Comparison of ENCODE assay signal across 8 cellular contexts in genomic region chr3:99638244-99638948, GRCh38. TPM values are rescaled to one million over a fixed set of nuclear protein-coding genes. Genes with fewer than 3 reads are reported as not detected.
A peak's percentile ranks its signal among the peaks of the same experiment; 100 is the strongest.
DNase-seq lines count a peak whose midpoint lies in the region; ATAC-seq and TF ChIP-seq lines count a peak whose summit lies in the region.

Gene COL8A1 (plus strand): TSS chr3:99638594. CDS start chr3:99790683, 152,089 bp downstream.

- no peaks in the 10 kb centered on the region for H3K9me3 ChIP-seq in CD4-positive, alpha-beta T cell (ENCODE audit: control insufficient read depth, low read length)
- H3K9me3 ChIP-seq in aorta (ENCODE audit: control insufficient read depth, low read length) (no peaks in the 10 kb centered on the region), OCI-LY7 (ENCODE audit: low read length) (no peaks in the 10 kb centered on the region)

- intact Hi-C loops in CD4-positive, alpha-beta T cell (cut with DNase I, micrococcal nuclease) = no loop called here
- intact Hi-C loops in aorta (cut with DNase I) = loop anchor here (5.0 to 10.0 kb wide), 9 partner anchors 49 to 734 kb away; partner anchors contain the start of gene DCBLD2 (in 1 of the 2)
- intact Hi-C loops in OCI-LY7 (cut with micrococcal nuclease; ENCODE audit: unreplicated experiment) = no loop called here

- peak within 1 kb of the TSS; percentile 87 to 91 for H3K4me3 ChIP-seq in aorta (ENCODE audit: low read length in 2 of 2)
- H3K4me3 ChIP-seq in OCI-LY7 (ENCODE audit: low read depth, low read length, poor library complexity, severe bottlenecking) = no peak within 1 kb of the TSS

- no peaks in the 10 kb centered on the region for H3K9me3 Mint-ChIP-seq in CD4-positive, alpha-beta T cell

- no peaks in the 10 kb centered on the region for H3K36me3 Mint-ChIP-seq in CD4-positive, alpha-beta T cell (ENCODE audit: low read depth)

- in situ Hi-C loops in endometrial microvascular endothelial cells (cut with HindIII; ENCODE audit: inconsistent ontology term, low pct_unique_long_range_greater_than_20kb, low sequenced_read_pairs) = no loop called here

- no peak for TF ChIP-seq CTCF in CD4-positive, alpha-beta T cell (IDR thresholded peaks at IDR 0.05)
- TF ChIP-seq CTCF in OCI-LY7 (conservative IDR thresholded peaks at IDR 0.05; ENCODE audit: low read length) = no peak
- TF ChIP-seq CTCF in GM20000 (IDR thresholded peaks at IDR 0.05; ENCODE audit: extremely low read depth, missing control alignments) = no peak

- WGBS in aorta, 2 donors = 5% methylated on average over 24 of the region's 24 CpGs

- no peak within 1 kb of the TSS for H3K4me2 ChIP-seq in OCI-LY7 (ENCODE audit: low read length)

- peaks cover 15% of the 10 kb centered on the region for H3K4me1 Mint-ChIP-seq in CD4-positive, alpha-beta T cell (ENCODE audit: low read depth)

- no peaks in the 10 kb centered on the region for H3K79me2 ChIP-seq in OCI-LY7 (ENCODE audit: insufficient read depth, low read depth, low read length)

- no peak within 1 kb of the TSS for H3K27ac ChIP-seq in CD4-positive, alpha-beta T cell (ENCODE audit: low read depth, low read length)
- H3K27ac ChIP-seq in aorta (ENCODE audit: low read depth in 1 of 2, low read length in 2 of 2) = peak within 1 kb of the TSS; percentile 86 to 89
- H3K27ac ChIP-seq in OCI-LY7 (ENCODE audit: low read depth, low read length, poor library complexity, severe bottlenecking) = no peak within 1 kb of the TSS

- H3K27me3 Mint-ChIP-seq in CD4-positive, alpha-beta T cell = peaks cover 92% of the 10 kb centered on the region

- peak within 1 kb of the TSS; percentile 67 for H3K4me3 Mint-ChIP-seq in CD4-positive, alpha-beta T cell

- H3K36me3 ChIP-seq in aorta (ENCODE audit: control insufficient read depth in 1 of 2, insufficient read depth in 2 of 2, low read length in 1 of 2) (peaks cover 2% of the 10 kb centered on the region in 2 donors), OCI-LY7 (ENCODE audit: insufficient read depth, low read length) (no peaks in the 10 kb centered on the region)

- no peaks in the 10 kb centered on the region for H3K9me2 ChIP-seq in OCI-LY7 (ENCODE audit: insufficient read depth, low read length)

- no peak within 1 kb of the TSS for H3K27ac Mint-ChIP-seq in CD4-positive, alpha-beta T cell

- no peak for ATAC-seq in CD4-positive, alpha-beta T cell (ENCODE audit: poor library complexity)
- ATAC-seq in aorta (ENCODE audit: low FRiP score) (peak; percentile 90), GM18498 (IDR thresholded peaks at IDR 0.05; ENCODE audit: unreplicated experiment) (no peak)

- H3K4me1 ChIP-seq in aorta (ENCODE audit: control insufficient read depth in 1 of 2, insufficient read depth in 2 of 2, low read length in 2 of 2) (peaks cover 3 to 6% of the 10 kb centered on the region in 2 donors), OCI-LY7 (ENCODE audit: insufficient read depth, low read length, poor library complexity, severe bottlenecking) (no peaks in the 10 kb centered on the region)

- no TSS peak for BruUV-seq in OCI-LY7 (replicated peaks; lab: Mats Ljungman, UMichigan)

- no peak for DNase-seq in CD4-positive, alpha-beta T cell
- DNase-seq in NCI-H226 (peak; percentile 75), mesenteric fat pad (ENCODE audit: low spot score) (no peak), aorta (peak; percentile 91 to 93), OCI-LY7 (ENCODE audit: low spot score) (no peak), GM20000 (ENCODE audit: low spot score) (no peak)

- CTCF ChIA-PET in CD4-positive, alpha-beta T cell (lab: Charles Lee) = no interaction called here
- CTCF ChIA-PET in OCI-LY7 (lab: Charles Lee; ENCODE audit: unreplicated experiment) = no interaction called here

- H4K20me1 ChIP-seq in OCI-LY7 (ENCODE audit: insufficient read depth, low read length) = no peaks in the 10 kb centered on the region; the same call in 1 of the 2 replicates

- peaks cover 62% of the 10 kb centered on the region for H3K27me3 ChIP-seq in CD4-positive, alpha-beta T cell (ENCODE audit: control insufficient read depth, insufficient read depth, low read length)
- H3K27me3 ChIP-seq in aorta (ENCODE audit: control insufficient read depth in 1 of 2, insufficient read depth in 2 of 2, low read length in 1 of 2) = no peaks in the 10 kb centered on the region

- no peak within 1 kb of the TSS for H2AFZ ChIP-seq in OCI-LY7 (ENCODE audit: low read length)

- POLR2A ChIA-PET in CD4-positive, alpha-beta T cell (lab: Charles Lee) = no interaction called here
- POLR2A ChIA-PET in OCI-LY7 (lab: Charles Lee) = no interaction called here

RNA-seq across cellular contexts. Expression of gene COL8A1, which starts in this region (rescaled TPM):
- total RNA-seq in CD4-positive, alpha-beta T cell = not detected
- 97.5 TPM for total RNA-seq in endometrial microvascular endothelial cells (ENCODE audit: inconsistent ontology term)
- total RNA-seq in mesenteric fat pad = 18.5 TPM
- total RNA-seq in aorta = 100 to 1,000 TPM; 264 to 514 TPM
- polyA plus RNA-seq in aorta = 100 to 1,000 TPM; 208 to 277 TPM
- not detected in 2 replicates for total RNA-seq in OCI-LY7 (2014; rRNA removed; shearing (Covaris generic))
- total RNA-seq in OCI-LY7 (2022) = 0.10 and 0.20 TPM in 2 replicates

Comparison
In these comparisons a context has a peak if more than half of its experiments do, and no peak if none do; other contexts are left out.
1. RNA of gene COL8A1 (total RNA-seq): 264 to 514 TPM in aorta, 97.5 TPM in endometrial microvascular endothelial cells (single experiment) and 18.5 TPM in mesenteric fat pad (single experiment); 0.10 to 0.20 TPM in OCI-LY7 and not detected in CD4-positive, alpha-beta T cell; every median in the first group is over 10 times any median in the second.
2. DNase-seq: peak in NCI-H226 (single experiment) and aorta (2 of 2); none in CD4-positive, alpha-beta T cell (0 of 10), mesenteric fat pad (single experiment), OCI-LY7 (single experiment) and GM20000 (single experiment).
3. H3K27ac ChIP-seq: peak in aorta (2 of 2); none in CD4-positive, alpha-beta T cell (single experiment) and OCI-LY7 (single experiment).
4. intact Hi-C loops: an anchor here in aorta (5.0 to 10.0 kb wide); none called in CD4-positive, alpha-beta T cell and OCI-LY7.